ENCODE assay signal across 26 cellular contexts in genomic region chr6:130598021-130598989, GRCh38.
DNase-seq lines count a peak whose midpoint lies in the region; ATAC-seq and TF ChIP-seq lines count a peak whose summit lies in the region.
"Had no signal": no experiment of that assay in that cellular context is flagged by ENCODE, and none has a peak within 500 bp of the region (broad histone marks: within the 10 kb centered on the region; RNA-seq: fewer than 3 reads in every experiment).

No MANE protein-coding gene starts in this region.

- no peaks in the 10 kb centered on the region for H3K4me1 ChIP-seq in heart right ventricle
- H3K4me1 ChIP-seq: body of pancreas, heart left ventricle had no signal

- ATAC-seq in heart right ventricle, result no peak
- ATAC-seq: activated naive CD4-positive, alpha-beta T cell treated with anti-CD3 and anti-CD28 coated beads, Interleukin-2, amount 50 U/mL, for 72 hours; body of pancreas; effector memory CD8-positive, alpha-beta T cell; heart left ventricle; left colon had no signal

- no peak overlapping the region for H3K4me3 ChIP-seq in fibroblast of pulmonary artery (replicated peaks; ENCODE audit: low read depth, low read length)
- no peak overlapping the region for H3K4me3 ChIP-seq in heart right ventricle
- H3K4me3 ChIP-seq: body of pancreas, coronary artery, esophagus squamous epithelium, heart left ventricle had no signal

- H3K9me3 ChIP-seq in heart right ventricle, result no peaks in the 10 kb centered on the region
- H3K9me3 ChIP-seq: body of pancreas, esophagus squamous epithelium, heart left ventricle had no signal

- no peaks in the 10 kb centered on the region for H3K36me3 ChIP-seq in heart right ventricle
- H3K36me3 ChIP-seq: esophagus squamous epithelium, heart left ventricle had no signal

- TF ChIP-seq CTCF in fibroblast of pulmonary artery (IDR thresholded peaks at IDR 0.05; ENCODE audit: low read length, missing control alignments), result no peak
- TF ChIP-seq CTCF in heart right ventricle (IDR thresholded peaks at IDR 0.05), result no peak

- 62 to 63% methylated on average over 2 of the region's 2 CpGs for WGBS in heart right ventricle, 2 donors

- peak; percentile 3 for DNase-seq in A172 (ENCODE audit: low spot score)
- peak; percentile 38 for DNase-seq in LHCN-M2 (ENCODE audit: low read depth)
- DNase-seq in astrocyte of the hippocampus (ENCODE audit: low read depth, low spot score), result peak; percentile 7
- DNase-seq in fibroblast of pulmonary artery (ENCODE audit: low read depth), result peak; percentile 20
- no peak for DNase-seq in heart right ventricle
- DNase-seq in stimulated activated CD4-positive, alpha-beta T cell treated with anti-CD3 and anti-CD28 coated beads, Interleukin-4, amount 100 ng/mL, for 24 hours, result no peak
- no peak for DNase-seq in DMS 273 treated with DMSO at 0.1 percent for 48 hours (lab: John Stamatoyannopoulos, UW)
- no peak for DNase-seq in H4 (ENCODE audit: low spot score)
- DNase-seq: activated B cell treated with CpG ODN at 0.5 μM for 24 hours; activated CD4-positive, alpha-beta T cell treated with anti-CD3 and anti-CD28 coated beads, Interleukin-2, amount 50 U/mL, for 48 hours; activated CD8-positive, alpha-beta memory T cell treated with anti-CD3 and anti-CD28 coated beads, Interleukin-2, amount 50 U/mL, for 4 hours; body of pancreas; DMS79; effector memory CD8-positive, alpha-beta T cell; esophagus squamous epithelium; heart left ventricle; left colon; naive B cell; NCI-H2029 treated with DMSO at 0.1 percent for 48 hours; NCI-H446; NCI-H82; SHP77; T1000; trophoblast cell had no signal

- intact Hi-C loops in heart right ventricle (cut with DNase I), result no loop called here

- H3K27ac ChIP-seq in heart right ventricle, result no peak overlapping the region
- H3K27ac ChIP-seq: body of pancreas, coronary artery, esophagus squamous epithelium, heart left ventricle had no signal

- H3K27me3 ChIP-seq in heart right ventricle, result no peaks in the 10 kb centered on the region
- H3K27me3 ChIP-seq: body of pancreas, esophagus squamous epithelium, heart left ventricle had no signal

Comparison
In these comparisons a context has a peak if more than half of its experiments do, and no peak if none do; other contexts are left out.
1. DNase-seq: peak in A172 (single experiment), LHCN-M2 (single experiment), astrocyte of the hippocampus (single experiment) and fibroblast of pulmonary artery (single experiment); none in heart right ventricle (0 of 2), stimulated activated CD4-positive, alpha-beta T cell treated with anti-CD3 and anti-CD28 coated beads, Interleukin-4, amount 100 ng/mL, for 24 hours (single experiment), DMS 273 treated with DMSO at 0.1 percent for 48 hours (single experiment) and H4 (single experiment).